14 cellular contexts compared by ENCODE assay signal in the genomic region with DNA sequence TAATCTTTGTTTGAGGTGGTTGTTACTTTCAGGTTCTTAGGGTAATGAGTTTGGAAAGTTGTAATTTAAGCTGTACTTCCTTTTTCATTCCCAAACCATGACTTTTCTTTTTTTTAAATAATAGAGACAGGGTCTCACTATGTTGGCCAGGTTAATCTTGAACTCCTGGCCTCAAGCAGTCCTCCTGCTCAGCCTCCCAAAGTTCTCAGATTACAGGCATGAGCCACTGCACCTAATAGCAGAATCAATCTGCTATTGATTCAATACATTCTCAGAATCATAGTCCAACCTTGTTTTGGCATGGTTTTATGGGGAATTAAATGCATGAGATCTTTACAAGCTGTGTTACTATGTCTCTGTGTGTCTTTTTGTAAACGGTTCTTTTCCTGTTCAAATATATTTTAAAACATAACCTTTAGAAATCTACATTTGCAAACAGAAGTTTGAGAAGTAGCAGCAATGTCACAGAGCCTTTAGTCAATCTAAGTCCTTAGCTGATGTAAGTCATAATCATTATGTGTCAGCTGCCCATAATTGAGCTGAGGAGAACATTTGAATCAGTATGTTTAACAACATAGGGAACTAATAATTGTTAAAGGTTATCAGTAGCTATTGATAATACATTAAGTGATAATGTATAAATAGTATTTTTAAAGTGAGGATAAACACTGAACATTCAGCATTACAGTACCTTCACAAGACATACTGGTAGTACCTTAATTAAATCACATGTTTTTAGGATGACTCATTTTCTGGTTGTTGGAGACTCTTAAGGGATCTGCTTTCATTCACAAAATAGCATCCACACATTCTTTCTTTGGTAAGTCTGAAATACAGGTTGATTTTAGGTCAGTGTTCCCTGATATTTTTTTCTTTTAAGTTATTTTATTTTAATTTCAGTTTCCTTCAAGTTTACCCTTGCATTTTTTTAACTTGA. TPM values are rescaled to one million over a fixed set of nuclear protein-coding genes. Genes with fewer than 3 reads are reported as not detected.
DNase-seq lines count a peak whose midpoint lies in the region; ATAC-seq, FAIRE-seq and TF ChIP-seq lines count a peak whose summit lies in the region.
"Had no signal": no experiment of that assay in that cellular context is flagged by ENCODE, and none has a peak within 500 bp of the region (broad histone marks: within the 10 kb centered on the region; RNA-seq: fewer than 3 reads in every experiment).

No MANE protein-coding gene starts in this region.

- TF ChIP-seq CTCF in H1 (IDR thresholded peaks at IDR 0.05; ENCODE audit: control extremely low read depth in 1 of 3, insufficient read depth in 1 of 3, low read depth in 1 of 3, low read length in 3 of 3) = no peak
- no peak for TF ChIP-seq CTCF in osteoblast (IDR thresholded peaks at IDR 0.05; ENCODE audit: extremely low read depth, low read depth, low read length)
- TF ChIP-seq CTCF in GM20000 (IDR thresholded peaks at IDR 0.05; ENCODE audit: extremely low read depth, missing control alignments) = no peak

- no peak for TF ChIP-seq RAD21 in H1 (IDR thresholded peaks at IDR 0.05 in 1 of 2, conservative IDR thresholded peaks at IDR 0.05 in 1 of 2; ENCODE audit: low read depth in 2 of 2, low read length in 2 of 2)

- TF ChIP-seq POLR2A in H1 (IDR thresholded peaks at IDR 0.05; ENCODE audit: control extremely low read depth in 1 of 2, low read depth in 2 of 2, low read length in 2 of 2) = no peak

- no peak overlapping the region for H3K23ac ChIP-seq in H1 (ENCODE audit: insufficient read length)

- CTCF ChIA-PET in H1 (lab: Charles Lee; ENCODE audit: partially characterized antibody) = interaction anchor here (1.3 to 5.7 kb wide), 4 partner anchors 9 to 80 kb away, joined by 3 to 30 read pairs (median 15); a partner anchor contains a TSS

- no peak overlapping the region for H3K9ac ChIP-seq in H1 (replicated peaks in 1 of 4; ENCODE audit: extremely low read depth in 1 of 4, low read depth in 3 of 4, low read length in 3 of 4)

- no peaks in the 10 kb centered on the region for H3K23me2 ChIP-seq in H1 (ENCODE audit: low read depth, low read length)

- H2BK120ac ChIP-seq in H1 (replicated peaks; ENCODE audit: low read depth, low read length) = no peak overlapping the region

- H3K79me2 ChIP-seq in H1 (ENCODE audit: control insufficient read depth in 1 of 2, insufficient read depth in 2 of 2, low read length in 2 of 2) = peaks cover 0 to 56% of the 10 kb centered on the region in 2 experiments; a peak in 2 of 4 replicates
- peaks cover 20% of the 10 kb centered on the region for H3K79me2 ChIP-seq in osteoblast (ENCODE audit: insufficient read depth, low read length)

- H3K18ac ChIP-seq in H1 (ENCODE audit: extremely low read depth, low read length) = no peak overlapping the region

- no peak overlapping the region for H2BK20ac ChIP-seq in H1 (ENCODE audit: low read length)

- H3K14ac ChIP-seq in H1 (ENCODE audit: insufficient read length) = no peak overlapping the region

- H3K36me3 ChIP-seq in H1 (ENCODE audit: control insufficient read depth in 2 of 4, insufficient read depth in 4 of 4, low read length in 3 of 4) (no peaks in the 10 kb centered on the region), osteoblast (ENCODE audit: insufficient read depth, low read length) (no peaks in the 10 kb centered on the region)

- H4K91ac ChIP-seq in H1 (replicated peaks; ENCODE audit: insufficient read length, low read length) = no peak overlapping the region

- H3K4ac ChIP-seq in H1 (replicated peaks; ENCODE audit: insufficient read length, low read depth, low read length) = no peak overlapping the region

- H2BK5ac ChIP-seq in H1 (ENCODE audit: low read depth, low read length) = no peak overlapping the region

- H4K8ac ChIP-seq in H1 (ENCODE audit: extremely low read depth, insufficient read depth, low read length) = no peak overlapping the region

- no peak overlapping the region for H2AK5ac ChIP-seq in H1 (ENCODE audit: low read depth, low read length)

- no peaks in the 10 kb centered on the region for H4K20me1 ChIP-seq in H1 (replicated peaks in 1 of 2; ENCODE audit: control insufficient read depth in 1 of 2, insufficient read depth in 2 of 2, low read length in 2 of 2)
- H4K20me1 ChIP-seq in osteoblast (ENCODE audit: insufficient read depth, low read length) = no peaks in the 10 kb centered on the region

- no peak overlapping the region; the same call in 1 of the 2 replicates for H2BK12ac ChIP-seq in H1 (ENCODE audit: low read depth, low read length)

- DNase-seq in NCI-H2171 treated with DMSO at 0.1 percent for 48 hours (lab: John Stamatoyannopoulos, UW) = peak; percentile 3
- DNase-seq in NCI-H2171 (lab: John Stamatoyannopoulos, UW) = no peak
- peak; percentile 24 for DNase-seq in NCI-H69 (lab: John Stamatoyannopoulos, UW)
- no peak for DNase-seq in H1 (ENCODE audit: low read depth in 1 of 2, low spot score in 2 of 2)
- peak; percentile 65 for DNase-seq in osteoblast (ENCODE audit: insufficient read length, low spot score, missing footprints)
- DNase-seq in GM20000 (ENCODE audit: low spot score) = no peak
- DNase-seq: GF-D8; NCI-H2029; stimulated activated CD8-positive, alpha-beta memory T cell treated with anti-CD3 and anti-CD28 coated beads, Interleukin-4, amount 100 ng/mL, for 48 hours had no signal

- no peak for TF ChIP-seq EP300 in H1 (IDR thresholded peaks at IDR 0.05; ENCODE audit: borderline replicate concordance in 1 of 2, low read depth in 2 of 2, low read length in 2 of 2)

- H3K4me3 ChIP-seq in H1 (ENCODE audit: extremely low read depth in 1 of 4, insufficient read depth in 2 of 4, low read depth in 3 of 4, low read length in 4 of 4) (peak overlapping the region in 1 of 4 experiments; percentile 19; a peak in 1 of 8 replicates), osteoblast (ENCODE audit: insufficient read depth, low read length) (no peak overlapping the region)
- H3K4me3 ChIP-seq: SK-N-MC, skin epidermis had no signal

- no peak overlapping the region for H3K56ac ChIP-seq in H1 (replicated peaks; ENCODE audit: insufficient read length, low read depth, low read length)

- H2BK15ac ChIP-seq in H1 (ENCODE audit: low read length) = no peak overlapping the region

- peak overlapping the region; percentile 38 for H4K5ac ChIP-seq in H1 (ENCODE audit: insufficient read length, low read depth, low read length)

- H3K79me1 ChIP-seq in H1 (ENCODE audit: low read depth, low read length) = no peaks in the 10 kb centered on the region

- H2AFZ ChIP-seq in H1 (ENCODE audit: low read length) (no peak overlapping the region), osteoblast (ENCODE audit: low read length) (no peak overlapping the region)

- WGBS in H1 (ENCODE audit: extremely low coverage in 1 of 2, insufficient coverage in 1 of 2, insufficient read length in 1 of 2, insufficient replicate concordance in 2 of 2, low coverage in 1 of 2, low lambda C conversion rate in 2 of 2, missing lambda C conversion rate in 1 of 2), 2 experiments = 68% methylated on average over 1 of the region's 1 CpG; no CpG with 5 or more reads in 1 of the 2 experiments

- H3K9me3 ChIP-seq in H1 (ENCODE audit: insufficient read depth in 2 of 2, low read depth in 1 of 2, low read length in 1 of 2) (no peaks in the 10 kb centered on the region), osteoblast (ENCODE audit: low read depth, low read length) (no peaks in the 10 kb centered on the region)

- no peak overlapping the region; the same call in 1 of the 2 replicates for H3K27ac ChIP-seq in H1 (ENCODE audit: low read depth, low read length)
- no peak overlapping the region for H3K27ac ChIP-seq in osteoblast (ENCODE audit: low read depth, low read length)
- H3K27ac ChIP-seq: SK-N-MC, skin epidermis had no signal

- H3K4me1 ChIP-seq in H1 (replicated peaks in 1 of 4; ENCODE audit: control insufficient read depth in 3 of 4, insufficient read depth in 4 of 4, low read length in 3 of 4) (peaks cover 0 to 12% (median 6%) of the 10 kb centered on the region in 4 experiments; a peak in 3 of 7 replicates), osteoblast (ENCODE audit: insufficient read depth, low read length) (peaks cover 19% of the 10 kb centered on the region)

- H3K27me3 ChIP-seq in H1 (replicated peaks in 1 of 4; ENCODE audit: control insufficient read depth in 3 of 4, extremely low read depth in 1 of 4, insufficient read depth in 3 of 4, low read length in 3 of 4) = no peaks in the 10 kb centered on the region
- H3K27me3 ChIP-seq in osteoblast (ENCODE audit: insufficient read depth, low read length) = no peaks in the 10 kb centered on the region

- H3K4me2 ChIP-seq in H1 (ENCODE audit: insufficient read depth in 1 of 2, low read depth in 2 of 2, low read length in 2 of 2) (0 out of 4 replicates have a peak overlapping the region, but pooled peaks of 1 of the 2 experiments have one; percentile 18), osteoblast (ENCODE audit: insufficient read depth, low read length) (no peak overlapping the region)

- no peak for FAIRE-seq in H1 (lab: Jason Lieb, UNC)
- FAIRE-seq: GM19239 had no signal

- ATAC-seq in HG03521 (IDR thresholded peaks at IDR 0.05; ENCODE audit: unreplicated experiment) (no peak), GM21737 (IDR thresholded peaks at IDR 0.05; ENCODE audit: unreplicated experiment) (no peak)

- POLR2A ChIA-PET in H1 (lab: Charles Lee; ENCODE audit: partially characterized antibody) = interaction anchor here (1.0 to 1.7 kb wide), 3 partner anchors 9 to 47 kb away, joined by 3 to 6 read pairs (median 5); a partner anchor contains a TSS

TF ChIP-seq in H1, 55 proteins besides CTCF, POLR2A, EP300 and RAD21 (continues in another document):
- TF ChIP-seq SUZ12 (IDR thresholded peaks at IDR 0.05; ENCODE audit: low read length) (no peak), CHD1 (IDR thresholded peaks at IDR 0.05; ENCODE audit: low read depth, low read length) (no peak), TAF7 (optimal IDR thresholded peaks at IDR 0.05; ENCODE audit: borderline replicate concordance, low read depth, low read length) (no peak), ASH2L (IDR thresholded peaks at IDR 0.05; ENCODE audit: low read length) (no peak), SIN3A (conservative IDR thresholded peaks at IDR 0.05 in 1 of 2, IDR thresholded peaks at IDR 0.05 in 1 of 2; ENCODE audit: low read depth in 1 of 2, low read length in 2 of 2) (no peak), BACH1 (IDR thresholded peaks at IDR 0.05; ENCODE audit: low read length) (no peak), NANOG (IDR thresholded peaks at IDR 0.05; ENCODE audit: insufficient read depth, low read depth, low read length, poor library complexity, severe bottlenecking) (no peak), TBP (IDR thresholded peaks at IDR 0.05; ENCODE audit: low read depth, low read length) (no peak)

RNA-seq across cellular contexts. Expression of a gene that starts 8.8 kb away (rescaled TPM):
- total RNA-seq in H1 (2021; fragmentation: NEBNext Ultra II Directional; extraction: Animal tissue kit (Norgen Biotek cat#: 25700)) = 97.9 and 101 TPM in 2 replicates
- 32.1 and 50.1 TPM in 2 replicates for polyA plus RNA-seq in H1 (2011; rRNA removed)
- polyA plus RNA-seq in H1 (2011; cell fraction: cytosol; rRNA removed) = 52.3 TPM
- polyA plus RNA-seq in H1 (2011; cell fraction: nucleus; rRNA removed) = 24.2 TPM
- polyA plus RNA-seq in H1 (2012, experiment 1 of 2) = 60.7 to 95.4 TPM (median 74.9 TPM) in 4 replicates
- 6.2 TPM for polyA plus RNA-seq in H1 (2012, experiment 2 of 2)
- 91.7 TPM for polyA plus RNA-seq in H1 (2013, experiment 1 of 2)
- polyA plus RNA-seq in H1 (2013, experiment 2 of 2) = 102 TPM
- polyA minus RNA-seq in H1 (2011; rRNA and poly(A)+ RNA removed) = 50.3 and 71.5 TPM in 2 replicates
- polyA minus RNA-seq in H1 (2011; cell fraction: cytosol; rRNA and poly(A)+ RNA removed) = 37.9 TPM
- polyA minus RNA-seq in H1 (2011; cell fraction: nucleus; rRNA and poly(A)+ RNA removed) = 73.9 TPM
- 10.9 and 11.2 TPM in 2 replicates for total RNA-seq in osteoblast

Comparison
In these comparisons a context has a peak if more than half of its experiments do, and no peak if none do; other contexts are left out.
1. DNase-seq: peak in NCI-H2171 treated with DMSO at 0.1 percent for 48 hours (single experiment), NCI-H69 (single experiment) and osteoblast (single experiment); none in NCI-H2171 (single experiment), H1 (0 of 2) and GM20000 (single experiment).